ENCODE assay signal across 14 cellular contexts in genomic region chr11:118678908-118679307, GRCh38. TPM values are rescaled to one million over a fixed set of nuclear protein-coding genes. Genes with fewer than 3 reads are reported as not detected.
DNase-seq lines count a peak whose midpoint lies in the region; ATAC-seq and TF ChIP-seq lines count a peak whose summit lies in the region.
"Not testable (repeated sequence)": the region's sequence is repeated elsewhere in the genome, so short reads cannot be mapped to it uniquely, and the experiment has no call there.
"Had no signal": no experiment of that assay in that cellular context is flagged by ENCODE, and none has a peak within 500 bp of the region (broad histone marks: within the 10 kb centered on the region; RNA-seq: fewer than 3 reads in every experiment).

No MANE protein-coding gene starts in this region.

- not testable (repeated sequence) for TF ChIP-seq POLR2A in heart left ventricle (IDR thresholded peaks at IDR 0.05); thyroid gland (IDR thresholded peaks at IDR 0.05)

- not testable (repeated sequence) for TF ChIP-seq CTCF in RWPE1 (conservative IDR thresholded peaks at IDR 0.05; ENCODE audit: low read depth)
- TF ChIP-seq CTCF in mammary epithelial cell (conservative IDR thresholded peaks at IDR 0.05 in 1 of 2, IDR thresholded peaks at IDR 0.05 in 1 of 2; ENCODE audit: extremely low read depth in 1 of 2, insufficient read depth in 1 of 2, low read depth in 1 of 2, low read length in 2 of 2) (peak; percentile 7 to 40), heart left ventricle (IDR thresholded peaks at IDR 0.05) (peak in 5 of 12 donors; percentile 8 to 34 (median 23)), osteoblast (IDR thresholded peaks at IDR 0.05; ENCODE audit: extremely low read depth, low read depth, low read length) (peak; percentile 33), thyroid gland (IDR thresholded peaks at IDR 0.05) (peak in 1 of 6 experiments; percentile 26)

- DNase-seq in ELF-1 (ENCODE audit: low read depth, low spot score) = peak; percentile 83
- not testable (repeated sequence) for DNase-seq in RWPE1 (ENCODE audit: low spot score); mammary epithelial cell; osteoblast (ENCODE audit: insufficient read length, low spot score, missing footprints)
- peak in 2 of 5 donors; percentile 41 to 65 for DNase-seq in heart left ventricle
- peak; percentile 81 for DNase-seq in left lobe of liver (ENCODE audit: low spot score)
- DNase-seq in thyroid gland = peak; percentile 69 to 77

- H4K20me1 ChIP-seq in mammary epithelial cell (ENCODE audit: insufficient read depth, low read length); osteoblast (ENCODE audit: insufficient read depth, low read length): not testable (repeated sequence)

- not testable (repeated sequence) for H3K4me3 ChIP-seq in mammary epithelial cell (replicated peaks in 1 of 3; ENCODE audit: insufficient read depth in 1 of 3, low read depth in 2 of 3, low read length in 3 of 3); esophagus (ENCODE audit: low read depth in 1 of 2, low read length in 2 of 2); heart left ventricle; osteoblast (ENCODE audit: insufficient read depth, low read length); thyroid gland (replicated peaks in 1 of 3)

- dilution Hi-C loops in mammary epithelial cell (cut with HindIII; ENCODE audit: low sequenced_read_pairs) = not testable (repeated sequence)

- not testable (repeated sequence) for H3K9me3 ChIP-seq in mammary epithelial cell (replicated peaks; ENCODE audit: insufficient read depth, low read length); esophagus (ENCODE audit: control insufficient read depth in 2 of 2, insufficient read depth in 1 of 2, low read depth in 1 of 2, low read length in 1 of 2); heart left ventricle; osteoblast (ENCODE audit: low read depth, low read length); thyroid gland

- H3K36me3 ChIP-seq in mammary epithelial cell (ENCODE audit: insufficient read depth, low read length); esophagus (ENCODE audit: control insufficient read depth in 2 of 2, insufficient read depth in 2 of 2, low read length in 1 of 2); heart left ventricle; osteoblast (ENCODE audit: insufficient read depth, low read length); thyroid gland: not testable (repeated sequence)

- POLR2A ChIA-PET in RWPE1 (lab: Yijun Ruan, JAX; ENCODE audit: low non-redundant PET) = not testable (repeated sequence)

- H3K9ac ChIP-seq in mammary epithelial cell (ENCODE audit: insufficient read depth, low read length) = not testable (repeated sequence)

- in situ Hi-C loops in mammary epithelial cell (cut with MboI; ENCODE audit: low sequenced_read_pairs in 2 of 2) = not testable (repeated sequence)

- H2AFZ ChIP-seq in mammary epithelial cell (ENCODE audit: low read depth, low read length) = peak overlapping the region; percentile 65
- H2AFZ ChIP-seq in osteoblast (ENCODE audit: low read length) = not testable (repeated sequence)

- H3K4me2 ChIP-seq in mammary epithelial cell (ENCODE audit: insufficient read depth, low read depth, low read length); osteoblast (ENCODE audit: insufficient read depth, low read length): not testable (repeated sequence)

- peaks cover 11% of the 10 kb centered on the region for H3K4me1 ChIP-seq in mammary epithelial cell (ENCODE audit: insufficient read depth, low read length)
- H3K4me1 ChIP-seq in esophagus (ENCODE audit: control insufficient read depth in 2 of 2, insufficient read depth in 2 of 2, low read length in 1 of 2) = peaks cover 5 to 12% of the 10 kb centered on the region in 2 donors
- not testable (repeated sequence) for H3K4me1 ChIP-seq in heart left ventricle; osteoblast (ENCODE audit: insufficient read depth, low read length)
- peaks cover 3 to 11% of the 10 kb centered on the region in 2 donors for H3K4me1 ChIP-seq in thyroid gland

- WGBS in mammary epithelial cell (ENCODE audit: low coverage, missing lambda C conversion rate) = 24% methylated on average over 11 of the region's 11 CpGs
- WGBS in esophagus, 2 donors = 27 to 38% methylated on average over 11 of the region's 11 CpGs
- WGBS in heart left ventricle, 4 donors = 35 to 70% (median 46%) methylated on average over 5 to 11 of the region's 11 CpGs
- WGBS in thyroid gland, 2 donors = 32 to 34% methylated on average over 7 to 11 of the region's 11 CpGs

- H3K79me2 ChIP-seq in mammary epithelial cell (ENCODE audit: insufficient read depth, low read length); osteoblast (ENCODE audit: insufficient read depth, low read length): not testable (repeated sequence)

- not testable (repeated sequence) for H3K27me3 ChIP-seq in mammary epithelial cell (ENCODE audit: insufficient read depth, low read length); esophagus (ENCODE audit: control insufficient read depth in 1 of 2, insufficient read depth in 2 of 2, low read length in 2 of 2); heart left ventricle; osteoblast (ENCODE audit: insufficient read depth, low read length); thyroid gland

- peak overlapping the region; percentile 18; the same call in 1 of the 2 replicates for H3K27ac ChIP-seq in RWPE1
- not testable (repeated sequence) for H3K27ac ChIP-seq in mammary epithelial cell (ENCODE audit: insufficient read depth, low read depth, low read length); heart left ventricle; osteoblast (ENCODE audit: low read depth, low read length); thyroid gland
- peak overlapping the region; percentile 40 to 45 for H3K27ac ChIP-seq in esophagus (ENCODE audit: low read depth in 2 of 2, low read length in 1 of 2)

- not testable (repeated sequence) for BruUV-seq in mammary epithelial cell (replicated peaks; lab: Mats Ljungman, UMichigan)

- intact Hi-C loops in mammary epithelial cell (cut with micrococcal nuclease); heart left ventricle (cut with DNase I); thyroid gland (cut with DNase I): not testable (repeated sequence)

- CTCF ChIA-PET in RWPE1 (lab: Yijun Ruan, JAX); mammary epithelial cell (lab: Charles Lee; ENCODE audit: low non-redundant PET): not testable (repeated sequence)

- ATAC-seq in heart left ventricle = peak; percentile 40 to 75 (median 64)
- ATAC-seq in left lobe of liver = peak; percentile 85

RNA-seq across cellular contexts. Expression of gene TREH, which starts 0.5 kb away (rescaled TPM):
- total RNA-seq in mammary epithelial cell = under 1 TPM in 1 of 2 donors, not detected in 1; 0.33 TPM
- not detected for polyA plus RNA-seq in mammary epithelial cell
- polyA minus RNA-seq in mammary epithelial cell = not detected
- 1 to 10 TPM in 1 of 2 donors, under 1 TPM in 1; 0.54 to 5.8 TPM for polyA plus RNA-seq in esophagus
- not detected for total RNA-seq in heart left ventricle
- 1 to 10 TPM in 1 of 2 donors, under 1 TPM in 1; 0.17 to 1.7 TPM for polyA plus RNA-seq in heart left ventricle
- total RNA-seq in left lobe of liver = 3.4 TPM
- not detected in 2 replicates for total RNA-seq in osteoblast
- total RNA-seq in thyroid gland = not detected
- total RNA-seq: activated CD8-positive, alpha-beta T cell treated with anti-CD3 and anti-CD28 coated beads, Interleukin-2, amount 10 ng/mL, durations not matched to agents 7 days and 5 days; activated T-cell treated with anti-CD3 and anti-CD28 coated beads, Interleukin-2, amount 50 U/mL, for 4 hours; LHCN-M2; lower leg skin; natural killer cell; suprapubic skin had no signal
